26 cellular contexts compared by ENCODE assay signal in the genomic region with DNA sequence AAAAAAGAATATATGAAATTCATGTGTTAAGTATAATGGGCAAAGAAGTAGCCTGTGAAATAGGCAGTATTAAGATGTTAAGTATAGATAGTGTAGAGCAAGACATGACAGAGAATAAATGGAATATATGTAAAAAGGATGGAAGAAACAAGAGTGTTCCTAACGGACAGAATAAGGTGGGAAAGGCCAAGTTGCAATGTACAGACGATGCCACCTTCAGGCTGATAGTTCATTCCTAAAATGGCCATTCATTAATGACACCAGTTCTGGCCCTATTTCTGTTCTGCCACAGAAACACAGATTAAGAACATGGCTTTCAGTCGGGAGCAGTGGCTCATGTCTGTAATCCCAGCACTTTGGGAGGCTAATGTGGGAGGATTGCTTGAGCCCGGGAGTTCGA. TPM values are rescaled to one million over a fixed set of nuclear protein-coding genes. Genes with fewer than 3 reads are reported as not detected.
DNase-seq lines count a peak whose midpoint lies in the region; ATAC-seq, FAIRE-seq and TF ChIP-seq lines count a peak whose summit lies in the region.
"Had no signal": no experiment of that assay in that cellular context is flagged by ENCODE, and none has a peak within 500 bp of the region (broad histone marks: within the 10 kb centered on the region; RNA-seq: fewer than 3 reads in every experiment).

No MANE protein-coding gene starts in this region.

- 0 out of 2 replicates have a peak, but pooled peaks have one; percentile 14 for TF ChIP-seq CTCF in A673 (conservative IDR thresholded peaks at IDR 0.05; ENCODE audit: low read depth, low read length)
- TF ChIP-seq CTCF in D721Med (IDR thresholded peaks at IDR 0.05; ENCODE audit: insufficient read depth, missing control alignments): peak; percentile 19
- peak; percentile 37 for TF ChIP-seq CTCF in Loucy (conservative IDR thresholded peaks at IDR 0.05; ENCODE audit: low read length)
- TF ChIP-seq CTCF in WERI-Rb-1 (IDR thresholded peaks at IDR 0.05; ENCODE audit: low read depth, low read length): peak; percentile 60
- TF ChIP-seq CTCF in GM20000 (IDR thresholded peaks at IDR 0.05; ENCODE audit: extremely low read depth, missing control alignments): no peak

- DNase-seq in A673 (ENCODE audit: low spot score): no peak
- no peak for DNase-seq in D721Med (ENCODE audit: insufficient read length, low spot score)
- peak; percentile 22 for DNase-seq in WERI-Rb-1
- DNase-seq in OCI-M2 (lab: John Stamatoyannopoulos, UW; ENCODE audit: unreplicated experiment): no peak
- no peak for DNase-seq in GM20000 (ENCODE audit: low spot score)
- no peak for DNase-seq in MG63
- DNase-seq: activated CD4-positive, alpha-beta T cell treated with anti-CD3 and anti-CD28 coated beads, Interleukin-2, amount 50 U/mL, for 4 hours; activated naive CD4-positive, alpha-beta T cell treated with anti-CD3 and anti-CD28 coated beads, Interleukin-2, amount 10 ng/mL, durations not matched to agents 7 days and 5 days; AML-193; effector CD4-positive, alpha-beta T cell; esophagus squamous epithelium; GF-D8; left ventricle myocardium superior; mucosa of descending colon; NCI-H146; SIG-M5; stimulated activated CD4-positive, alpha-beta T cell treated with anti-CD3 and anti-CD28 coated beads, Interleukin-4, amount 100 ng/mL, for 1 hour; T-helper 17 cell; upper lobe of left lung had no signal

- H2AFZ ChIP-seq in Loucy (ENCODE audit: low read length): no peak overlapping the region

- H3K9me2 ChIP-seq in Loucy (replicated peaks; ENCODE audit: low read depth, low read length): no peaks in the 10 kb centered on the region

- H3K36me3 ChIP-seq in A673 (ENCODE audit: insufficient read depth, low read length, poor library complexity, severe bottlenecking) (no peaks in the 10 kb centered on the region), Loucy (ENCODE audit: insufficient read depth, low read length) (no peaks in the 10 kb centered on the region), WERI-Rb-1 (no peaks in the 10 kb centered on the region), MG63 (no peaks in the 10 kb centered on the region)
- H3K36me3 ChIP-seq: ascending aorta, esophagus squamous epithelium, upper lobe of left lung had no signal

- CTCF ChIA-PET in A673 (lab: Charles Lee): no interaction called here

- peaks cover 7% of the 10 kb centered on the region for H3K27me3 ChIP-seq in A673 (replicated peaks; ENCODE audit: insufficient read depth, low read depth, low read length, poor library complexity)
- no peaks in the 10 kb centered on the region for H3K27me3 ChIP-seq in Loucy (ENCODE audit: insufficient read depth, low read length, poor library complexity, severe bottlenecking)
- H3K27me3 ChIP-seq in WERI-Rb-1 (ENCODE audit: insufficient read depth, low read depth, severe bottlenecking): peaks cover 4% of the 10 kb centered on the region
- H3K27me3 ChIP-seq in MG63: no peaks in the 10 kb centered on the region; the same call in 1 of the 2 replicates
- H3K27me3 ChIP-seq: ascending aorta had no signal

- H3K4me1 ChIP-seq in A673 (ENCODE audit: insufficient read depth, low read length, poor library complexity, severe bottlenecking): peaks cover 7% of the 10 kb centered on the region
- peaks cover 17% of the 10 kb centered on the region for H3K4me1 ChIP-seq in Loucy (ENCODE audit: insufficient read depth, low read length, poor library complexity, severe bottlenecking)

- H3F3A ChIP-seq in Loucy (ENCODE audit: low read depth): no peaks in the 10 kb centered on the region

- no peak for ATAC-seq in HG02885 (IDR thresholded peaks at IDR 0.05; ENCODE audit: poor library complexity, unreplicated experiment)
- ATAC-seq: GM12878, left ventricle myocardium superior, mucosa of descending colon, T-helper 17 cell had no signal

- H4K20me1 ChIP-seq in Loucy (ENCODE audit: insufficient read depth, low read length, poor library complexity, severe bottlenecking): no peaks in the 10 kb centered on the region

- intact Hi-C loops in A673 (cut with micrococcal nuclease; ENCODE audit: unreplicated experiment): no loop called here

- H3K9me3 ChIP-seq in A673 (ENCODE audit: low read depth, low read length, poor library complexity, severe bottlenecking): no peaks in the 10 kb centered on the region
- H3K9me3 ChIP-seq in Loucy (ENCODE audit: insufficient read depth, low read depth, low read length): no peaks in the 10 kb centered on the region
- no peaks in the 10 kb centered on the region for H3K9me3 ChIP-seq in WERI-Rb-1 (ENCODE audit: severe bottlenecking)
- no peaks in the 10 kb centered on the region for H3K9me3 ChIP-seq in MG63
- H3K9me3 ChIP-seq: ascending aorta, esophagus squamous epithelium, mucosa of descending colon, upper lobe of left lung had no signal

- BruUV-seq in A673 (replicated peaks; lab: Mats Ljungman, UMichigan): no TSS peak

- no peak for FAIRE-seq in D721Med (lab: Jason Lieb, UNC)

- H3K9ac ChIP-seq in Loucy (ENCODE audit: low read depth, low read length, poor library complexity, severe bottlenecking): no peak overlapping the region

- no peak overlapping the region for H3K27ac ChIP-seq in A673 (ENCODE audit: low read depth, low read length, poor library complexity, severe bottlenecking)
- no peak overlapping the region for H3K27ac ChIP-seq in WERI-Rb-1
- H3K27ac ChIP-seq: ascending aorta, esophagus squamous epithelium, upper lobe of left lung had no signal

- POLR2A ChIA-PET in A673 (lab: Charles Lee; ENCODE audit: low non-redundant PET): no interaction called here

- no peak overlapping the region for H3K4me3 ChIP-seq in A673 (ENCODE audit: low read depth, low read length, poor library complexity, severe bottlenecking)
- no peak overlapping the region for H3K4me3 ChIP-seq in Loucy (ENCODE audit: low read length, poor library complexity, severe bottlenecking)
- no peak overlapping the region for H3K4me3 ChIP-seq in WERI-Rb-1 (ENCODE audit: low read depth, low read length)
- no peak overlapping the region for H3K4me3 ChIP-seq in MG63
- H3K4me3 ChIP-seq: ascending aorta, esophagus squamous epithelium, GM12878, mucosa of descending colon, smooth muscle cell, upper lobe of left lung had no signal

- H3K79me2 ChIP-seq in Loucy (ENCODE audit: insufficient read depth, low read length): no peaks in the 10 kb centered on the region

- H3K4me2 ChIP-seq in Loucy (ENCODE audit: low read depth, low read length, poor library complexity, severe bottlenecking): peak overlapping the region; percentile 64
- H3K4me2 ChIP-seq: smooth muscle cell had no signal

RNA-seq across cellular contexts. Expression of gene FAM184B, which starts 4.4 kb away (rescaled TPM):
- total RNA-seq in A673 (2021): 0.15 and 0.26 TPM in 2 replicates
- 0.10 TPM in 1 of 2 replicates, not detected in the other for total RNA-seq in MG63 (2014; rRNA removed; shearing (Covaris generic); ENCODE audit: low replicate concordance)
- total RNA-seq: ascending aorta, left ventricle myocardium superior, LHCN-M2, pulmonary artery endothelial cell, smooth muscle cell, T-helper 17 cell had no signal

RNA-seq across cellular contexts. Expression of gene DCAF16, which starts 24.7 kb away (rescaled TPM):
- 59.5 and 60.2 TPM in 2 replicates for total RNA-seq in A673 (2021)
- total RNA-seq in MG63 (2014; rRNA removed; shearing (Covaris generic); ENCODE audit: low replicate concordance): 10.8 and 17.7 TPM in 2 replicates

RNA-seq across cellular contexts. Expression of gene NCAPG, which starts 24.9 kb away (rescaled TPM):
- total RNA-seq in A673 (2021): 105 and 122 TPM in 2 replicates
- 28.2 and 75.4 TPM in 2 replicates for total RNA-seq in MG63 (2014; rRNA removed; shearing (Covaris generic); ENCODE audit: low replicate concordance)
- total RNA-seq: ascending aorta had no signal
